ENCODE assay signal across 2 cellular contexts in the genomic region with DNA sequence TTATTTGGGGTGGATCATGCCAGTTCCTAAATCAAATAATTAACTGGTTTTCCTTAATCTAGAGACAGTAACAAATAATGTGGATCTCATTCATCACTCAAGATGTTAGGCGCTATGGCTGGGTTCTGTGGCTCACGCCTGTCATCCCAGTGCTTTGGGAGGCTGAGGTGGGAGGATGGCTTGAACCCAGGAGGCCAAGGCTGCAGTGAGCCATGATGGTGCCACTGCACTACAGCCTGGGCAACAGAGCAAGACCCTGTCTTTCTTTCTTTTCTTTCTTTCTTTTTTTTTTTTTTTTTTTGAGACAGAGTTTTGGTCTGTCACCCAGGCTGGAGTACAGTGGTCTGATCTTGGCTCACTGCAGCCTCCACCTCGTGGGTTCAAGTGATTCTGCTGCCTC. TPM values are rescaled to one million over a fixed set of nuclear protein-coding genes. Genes with fewer than 3 reads are reported as not detected.
"Had no signal": no experiment of that assay in that cellular context is flagged by ENCODE, and none has a peak within 500 bp of the region (broad histone marks: within the 10 kb centered on the region; RNA-seq: fewer than 3 reads in every experiment).

No MANE protein-coding gene starts in this region.

RNA-seq across cellular contexts. Expression of a gene that starts 23.3 kb away (rescaled TPM):
- total RNA-seq: ascending aorta, body of pancreas had no signal
